In the genomic region with DNA sequence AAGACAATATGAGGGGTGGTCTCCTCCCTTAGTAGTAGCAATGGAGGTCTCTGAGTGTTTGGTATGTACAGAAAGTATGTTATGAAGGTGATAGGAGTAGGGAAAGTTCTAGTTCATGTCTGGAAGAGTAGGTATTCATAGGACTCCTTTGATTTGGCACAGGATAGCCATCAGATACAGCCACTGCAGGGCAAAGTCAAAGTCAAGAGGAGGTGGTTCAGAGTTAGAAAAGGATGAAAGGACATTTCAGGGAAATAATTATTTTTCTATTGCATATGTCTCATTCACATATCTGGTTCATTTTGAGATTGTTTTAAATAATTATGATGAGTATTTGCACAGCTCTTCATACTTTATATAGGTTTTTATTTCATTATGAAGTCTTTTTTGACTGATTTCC, we compare ENCODE assay signal across 27 cellular contexts.
"Had no signal": no experiment of that assay in that cellular context is flagged by ENCODE, and none has a peak within 500 bp of the region (broad histone marks: within the 10 kb centered on the region; RNA-seq: fewer than 3 reads in every experiment).

No MANE protein-coding gene starts in this region.

- H3K27ac ChIP-seq: stomach, suprapubic skin, testis, thoracic aorta, thyroid gland, tibial artery, tibial nerve, transverse colon, upper lobe of left lung, upper lobe of right lung, uterus, vagina had no signal

- ATAC-seq: stimulated activated effector memory CD8-positive, alpha-beta T cell treated with anti-CD3 and anti-CD28 coated beads, Interleukin-12 subunit alpha, Interleukin-12 subunit beta, amount 100 ng/mL, for 72 hours; stimulated activated memory B cell treated with anti-CD40 and anti-IgM and Interleukin-4, amounts not matched to agents 10 μg/mL and 1 μg/mL and 100 μg/mL, for 72 hours; stimulated activated naive B cell treated with anti-CD40 and anti-IgM and Interleukin-4, amounts not matched to agents 10 μg/mL and 1 μg/mL and 100 μg/mL, for 72 hours; stimulated activated naive CD8-positive, alpha-beta T cell treated with anti-CD3 and anti-CD28 coated beads, Interleukin-15, amount 100 ng/mL, for 72 hours; stimulated activated naive CD8-positive, alpha-beta T cell treated with anti-CD3 and anti-CD28 coated beads, Interleukin-15, Interleukin-2, amounts not matched to agents 100 U/mL and 50 U/mL, for 24 hours; upper lobe of right lung had no signal

- H3K27me3 ChIP-seq: stomach, suprapubic skin, testis, thyroid gland, tibial artery, tibial nerve, transverse colon, upper lobe of left lung, upper lobe of right lung, uterus, vagina had no signal

- H3K4me3 ChIP-seq: stomach, suprapubic skin, testis, thoracic aorta, thyroid gland, tibial artery, tibial nerve, transverse colon, upper lobe of left lung, upper lobe of right lung, uterus, vagina had no signal

- DNase-seq: stimulated activated CD4-positive, alpha-beta T cell treated with anti-CD3 and anti-CD28 coated beads, Interleukin-2, amount 100 ng/mL, for 48 hours; stimulated activated CD4-positive, alpha-beta T cell treated with anti-CD3 and anti-CD28 coated beads, Interleukin-4, amount 100 ng/mL, for 1 hour; stimulated activated CD4-positive, alpha-beta T cell treated with anti-CD3 and anti-CD28 coated beads, Interleukin-4, amount 100 ng/mL, for 24 hours; stimulated activated CD4-positive, alpha-beta T cell treated with anti-CD3 and anti-CD28 coated beads, Interleukin-4, amount 100 ng/mL, for 4 hours; stimulated activated CD8-positive, alpha-beta memory T cell treated with anti-CD3 and anti-CD28 coated beads, Interleukin-4, amount 100 ng/mL, for 48 hours; stimulated activated naive B cell treated with anti-CD40 and anti-IgM and Interleukin-4, amounts not matched to agents 10 μg/mL and 1 μg/mL and 100 μg/mL, for 72 hours; stimulated activated naive CD4-positive, alpha-beta T cell; stimulated activated naive CD4-positive, alpha-beta T cell treated with Interleukin-2 at 50 U/mL for 16 hours; stimulated activated naive CD8-positive, alpha-beta T cell treated with anti-CD3 and anti-CD28 coated beads, Interleukin-15, amount 100 ng/mL, for 72 hours; stimulated activated naive CD8-positive, alpha-beta T cell treated with anti-CD3 and anti-CD28 coated beads, Interleukin-15, Interleukin-2, amounts not matched to agents 100 U/mL and 50 U/mL, for 24 hours; stomach; substantia nigra; testis; thyroid gland; tibial artery; transverse colon; trophoblast cell; upper lobe of left lung; upper lobe of right lung; uterus had no signal

- FAIRE-seq: urothelium cell line had no signal

- H3K36me3 ChIP-seq: stomach, suprapubic skin, thoracic aorta, thyroid gland, tibial artery, tibial nerve, transverse colon, upper lobe of left lung, upper lobe of right lung, uterus, vagina had no signal

- H3K9me3 ChIP-seq: stomach, suprapubic skin, testis, thoracic aorta, thyroid gland, tibial artery, tibial nerve, transverse colon, upper lobe of right lung, uterus, vagina had no signal

- H3K4me1 ChIP-seq: suprapubic skin, testis, thyroid gland, tibial artery, tibial nerve, transverse colon, upper lobe of left lung, upper lobe of right lung, uterus had no signal
